ENCODE assay signal across 32 cellular contexts in genomic region chr2:88218971-88219370, GRCh38. TPM values are rescaled to one million over a fixed set of nuclear protein-coding genes. Genes with fewer than 3 reads are reported as not detected.
"Had no signal": no experiment of that assay in that cellular context is flagged by ENCODE, and none has a peak within 500 bp of the region (broad histone marks: within the 10 kb centered on the region; RNA-seq: fewer than 3 reads in every experiment).

No MANE protein-coding gene starts in this region.

- H3K9me2 ChIP-seq: SK-N-SH had no signal

- ATAC-seq: activated CD4-positive, alpha-beta T cell treated with anti-CD3 and anti-CD28 coated beads for 36 hours; activated CD4-positive, CD25-positive, alpha-beta regulatory T cell treated with anti-CD3 and anti-CD28 coated beads, Interleukin-2, amount 50 U/mL, for 24 hours; activated CD8-positive, alpha-beta T cell treated with anti-CD3 and anti-CD28 coated beads, Interleukin-2, amount 10 ng/mL, durations not matched to agents 7 days and 5 days; Panc1; WTC11 had no signal

- H3K4me1 Mint-ChIP-seq: activated CD4-positive, alpha-beta T cell treated with anti-CD3 and anti-CD28 coated beads for 36 hours; activated CD4-positive, alpha-beta T cell treated with anti-CD3 and anti-CD28 coated beads, Interleukin-2, amount 10 ng/mL, durations not matched to agents 7 days and 5 days; activated naive CD4-positive, alpha-beta T cell treated with anti-CD3 and anti-CD28 coated beads, Interleukin-2, amount 50 U/mL, for 24 hours; activated naive CD8-positive, alpha-beta T cell treated with anti-CD3 and anti-CD28 coated beads, Interleukin-2, amount 10 ng/mL, durations not matched to agents 7 days and 5 days had no signal

- H3K9me3 Mint-ChIP-seq: activated CD4-positive, alpha-beta T cell treated with anti-CD3 and anti-CD28 coated beads, Interleukin-2, amount 10 ng/mL, durations not matched to agents 7 days and 5 days; activated naive CD4-positive, alpha-beta T cell treated with anti-CD3 and anti-CD28 coated beads, Interleukin-2, amount 50 U/mL, for 24 hours; activated naive CD8-positive, alpha-beta T cell treated with anti-CD3 and anti-CD28 coated beads, Interleukin-2, amount 10 ng/mL, durations not matched to agents 7 days and 5 days; activated T-cell treated with anti-CD3 and anti-CD28 coated beads, Interleukin-2, amount 50 U/mL, for 24 hours; activated T-helper 2 cell treated with anti-CD3 and anti-CD28 coated beads, Interferon-gamma antibody, Interleukin-2, Interleukin-4, amounts not matched to agents 10 μg/mL and 5 μg/mL and 100 μg/mL, durations not matched to agents 14 hours and 24 hours and 36 hours; central memory CD8-positive, alpha-beta T cell; T-helper 1 cell treated with Interleukin-12 subunit alpha and Interleukin-12 subunit beta and Interleukin-4 antibody, amounts not matched to agents 30 μg/mL and 1 μg/mL, for 36 hours; T-helper 2 cell treated with Interferon-gamma antibody and Interleukin-4, amounts not matched to agents 5 μg/mL and 100 μg/mL, for 36 hours; WTC11 had no signal

- H3K4me3 Mint-ChIP-seq: activated CD4-positive, alpha-beta T cell treated with anti-CD3 and anti-CD28 coated beads for 36 hours; activated CD4-positive, alpha-beta T cell treated with anti-CD3 and anti-CD28 coated beads, Interleukin-2, amount 10 ng/mL, durations not matched to agents 7 days and 5 days; activated CD8-positive, alpha-beta T cell treated with anti-CD3 and anti-CD28 coated beads, Interleukin-2, amount 10 ng/mL, durations not matched to agents 7 days and 5 days; activated naive CD4-positive, alpha-beta T cell treated with anti-CD3 and anti-CD28 coated beads, Interleukin-2, amount 50 U/mL, for 24 hours; activated naive CD8-positive, alpha-beta T cell treated with anti-CD3 and anti-CD28 coated beads, Interleukin-2, amount 10 ng/mL, durations not matched to agents 7 days and 5 days; activated T-cell treated with anti-CD3 and anti-CD28 coated beads, Interleukin-2, amount 50 U/mL, for 24 hours; central memory CD8-positive, alpha-beta T cell; T-helper 1 cell treated with Interleukin-12 subunit alpha and Interleukin-12 subunit beta and Interleukin-4 antibody, amounts not matched to agents 30 μg/mL and 1 μg/mL, for 36 hours; T-helper 2 cell treated with Interferon-gamma antibody and Interleukin-4, amounts not matched to agents 5 μg/mL and 100 μg/mL, for 36 hours; WTC11 had no signal

- H3K9me3 ChIP-seq: ascending aorta, MG63, SJSA1, SK-N-SH had no signal

- H3K36me3 Mint-ChIP-seq: activated naive CD4-positive, alpha-beta T cell treated with anti-CD3 and anti-CD28 coated beads, Interleukin-2, amount 50 U/mL, for 24 hours; activated naive CD8-positive, alpha-beta T cell treated with anti-CD3 and anti-CD28 coated beads, Interleukin-2, amount 10 ng/mL, durations not matched to agents 7 days and 5 days; WTC11 had no signal

- H3K27ac ChIP-seq: ascending aorta, cardiac muscle cell, SJSA1 had no signal

- H3K4me3 ChIP-seq: ascending aorta, cardiac muscle cell, MG63, SJSA1 had no signal

- H3K9ac ChIP-seq: SK-N-SH had no signal

- H3K4me2 ChIP-seq: SK-N-SH had no signal

- DNase-seq: activated CD4-positive, alpha-beta T cell treated with anti-CD3 and anti-CD28 coated beads for 36 hours; activated CD4-positive, alpha-beta T cell treated with anti-CD3 and anti-CD28 coated beads, Interleukin-2, amount 10 ng/mL, durations not matched to agents 7 days and 5 days; activated CD4-positive, alpha-beta T cell treated with anti-CD3 and anti-CD28 coated beads, Interleukin-2, amount 50 U/mL, for 48 hours; activated CD8-positive, alpha-beta T cell treated with anti-CD3 and anti-CD28 coated beads, Interleukin-2, amount 10 ng/mL, durations not matched to agents 7 days and 5 days; activated gamma-delta T cell; activated naive CD4-positive, alpha-beta T cell treated with Interleukin-2 at 50 U/mL for 16 hours; activated naive CD8-positive, alpha-beta T cell treated with anti-CD3 and anti-CD28 coated beads, Interleukin-2, amount 10 ng/mL, durations not matched to agents 7 days and 5 days; activated T-cell treated with anti-CD3 and anti-CD28 coated beads, Interleukin-2, amount 50 U/mL, for 24 hours; amygdala; Kasumi-1; KG1; MG63; NCI-H1105 treated with DMSO at 0.1 percent for 48 hours; NCI-H1436; NCI-H1694; NCI-H2029; NCI-H2107; NCI-H510A; NCI-H774; SHP77 treated with DMSO at 0.1 percent for 48 hours; SK-N-SH had no signal

- H3K27me3 ChIP-seq: ascending aorta, cardiac muscle cell, MG63 had no signal

- H3K36me3 ChIP-seq: ascending aorta, cardiac muscle cell, MG63, SJSA1 had no signal

- H3K27ac Mint-ChIP-seq: activated CD4-positive, alpha-beta T cell treated with anti-CD3 and anti-CD28 coated beads for 36 hours; activated CD4-positive, alpha-beta T cell treated with anti-CD3 and anti-CD28 coated beads, Interleukin-2, amount 10 ng/mL, durations not matched to agents 7 days and 5 days; activated CD8-positive, alpha-beta T cell treated with anti-CD3 and anti-CD28 coated beads, Interleukin-2, amount 10 ng/mL, durations not matched to agents 7 days and 5 days; activated naive CD4-positive, alpha-beta T cell treated with anti-CD3 and anti-CD28 coated beads, Interleukin-2, amount 50 U/mL, for 24 hours; activated naive CD8-positive, alpha-beta T cell treated with anti-CD3 and anti-CD28 coated beads, Interleukin-2, amount 10 ng/mL, durations not matched to agents 7 days and 5 days; activated T-cell treated with anti-CD3 and anti-CD28 coated beads, Interleukin-2, amount 50 U/mL, for 24 hours; activated T-helper 2 cell treated with anti-CD3 and anti-CD28 coated beads, Interferon-gamma antibody, Interleukin-2, Interleukin-4, amounts not matched to agents 10 μg/mL and 5 μg/mL and 100 μg/mL, durations not matched to agents 14 hours and 24 hours and 36 hours; T-helper 1 cell treated with Interleukin-12 subunit alpha and Interleukin-12 subunit beta and Interleukin-4 antibody, amounts not matched to agents 30 μg/mL and 1 μg/mL, for 36 hours; T-helper 2 cell treated with Interferon-gamma antibody and Interleukin-4, amounts not matched to agents 5 μg/mL and 100 μg/mL, for 36 hours; WTC11 had no signal

- H3K4me1 ChIP-seq: ascending aorta, SJSA1 had no signal

RNA-seq across cellular contexts. Expression of gene THNSL2, which starts 48.8 kb away (rescaled TPM):
- total RNA-seq: activated CD8-positive, alpha-beta T cell treated with anti-CD3 and anti-CD28 coated beads, Interleukin-2, amount 10 ng/mL, durations not matched to agents 7 days and 5 days had no signal
- polyA plus RNA-seq: SK-N-SH had no signal
